ENCODE assay signal across 1 cellular context in the genomic region with DNA sequence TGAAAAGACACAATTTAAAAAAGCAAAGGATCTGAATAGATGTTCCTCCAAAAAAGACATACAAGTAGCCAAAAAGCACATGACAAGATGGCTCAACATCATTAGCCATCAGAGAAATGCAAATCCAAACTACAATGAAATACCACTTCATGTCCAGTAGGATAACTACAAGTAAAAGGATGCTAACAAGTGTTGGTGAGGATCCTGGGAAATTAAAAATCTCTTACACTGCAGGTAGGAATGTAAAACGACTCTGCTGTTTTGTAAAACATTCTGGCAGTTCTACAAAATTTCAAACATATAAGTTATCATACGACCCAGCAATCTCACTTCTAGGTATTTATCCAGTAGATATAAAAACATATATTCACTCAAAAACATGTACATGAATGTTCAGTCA.
TF ChIP-seq lines count a peak whose summit lies in the region.

No MANE protein-coding gene starts in this region.

TF ChIP-seq in K562, 482 proteins besides CTCF, POLR2A, EP300 and RAD21:
- TF ChIP-seq RBM25 (IDR thresholded peaks at IDR 0.05; ENCODE audit: low read depth, low read length, severe bottlenecking) (peak; percentile 39), HLTF (IDR thresholded peaks at IDR 0.05) (no peak)
